Comparison of ENCODE assay signal across 29 cellular contexts in the genomic region with DNA sequence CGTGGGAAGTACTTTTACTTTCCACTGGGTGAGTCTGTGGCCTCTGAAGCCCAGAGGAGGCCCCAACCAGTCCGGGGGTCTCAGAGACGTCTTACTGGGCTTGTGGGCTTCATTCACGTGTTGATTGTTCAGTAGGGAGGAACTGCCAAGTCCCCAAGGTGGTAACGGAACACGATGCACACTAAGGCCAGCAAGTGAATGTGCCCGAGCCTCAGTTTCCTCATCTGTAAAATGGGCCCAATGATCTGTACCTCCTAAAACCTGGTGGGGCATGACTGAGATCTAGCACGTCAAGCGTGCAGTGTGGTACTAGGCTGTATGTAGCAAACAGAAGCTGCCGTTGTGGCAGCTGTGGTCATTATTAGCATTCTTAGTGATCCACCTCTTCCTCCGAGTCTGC.
DNase-seq lines count a peak whose midpoint lies in the region; ATAC-seq, FAIRE-seq and TF ChIP-seq lines count a peak whose summit lies in the region.
"Had no signal": no experiment of that assay in that cellular context is flagged by ENCODE, and none has a peak within 500 bp of the region (broad histone marks: within the 10 kb centered on the region; RNA-seq: fewer than 3 reads in every experiment).

No MANE protein-coding gene starts in this region.

- 3% methylated on average over 11 of the region's 11 CpGs for WGBS in K562 (ENCODE audit: insufficient coverage, low coverage, missing lambda C conversion rate)
- 87% methylated on average over 11 of the region's 11 CpGs; no CpG with 5 or more reads in 1 of the 2 experiments for WGBS in H1 (ENCODE audit: extremely low coverage in 1 of 2, insufficient coverage in 1 of 2, insufficient read length in 1 of 2, insufficient replicate concordance in 2 of 2, low coverage in 1 of 2, low lambda C conversion rate in 2 of 2, missing lambda C conversion rate in 1 of 2), 2 experiments
- WGBS in GM23248 (ENCODE audit: low coverage in 1 of 2, low lambda C conversion rate in 2 of 2, missing lambda C conversion rate in 2 of 2), 2 experiments, result 85 to 87% methylated on average over 11 of the region's 11 CpGs

- H3K56ac ChIP-seq in H1 (replicated peaks; ENCODE audit: insufficient read length, low read depth, low read length), result no peak overlapping the region

- no peak overlapping the region for H3K14ac ChIP-seq in H1 (ENCODE audit: insufficient read length)

- H3K9ac ChIP-seq in K562 (ENCODE audit: insufficient read depth in 1 of 2, low read depth in 2 of 2, low read length in 2 of 2) (no peak overlapping the region), H1 (replicated peaks in 1 of 4; ENCODE audit: extremely low read depth in 1 of 4, low read depth in 3 of 4, low read length in 3 of 4) (no peak overlapping the region), neural progenitor cell (no peak overlapping the region), GM23248 (no peak overlapping the region)
- H3K9ac ChIP-seq: BLaER1 had no signal

- POLR2A ChIA-PET in K562 (lab: Yijun Ruan, JAX) (interaction anchor here (0.7 kb wide), 1 partner anchor 262 kb away, joined by 3 read pairs; no protein-coding TSS in a partner anchor), H1 (lab: Charles Lee; ENCODE audit: partially characterized antibody) (no interaction called here)

- H3K36me3 Mint-ChIP-seq in neural progenitor cell (no peaks in the 10 kb centered on the region), T-helper 17 cell (ENCODE audit: low read depth) (peaks cover 6% of the 10 kb centered on the region)
- H3K36me3 Mint-ChIP-seq: CD14-positive monocyte; CD4-positive, alpha-beta memory T cell; CD4-positive, CD25-positive, alpha-beta regulatory T cell had no signal

- no peak overlapping the region for H2BK120ac ChIP-seq in H1 (replicated peaks; ENCODE audit: low read depth, low read length)

- no peak overlapping the region for H4K5ac ChIP-seq in H1 (ENCODE audit: insufficient read length, low read depth, low read length)

- peaks cover 0 to 4% of the 10 kb centered on the region in 2 experiments; a peak in 1 of 5 replicates for H3K27me3 ChIP-seq in K562 (ENCODE audit: control insufficient read depth in 2 of 2, insufficient read depth in 2 of 2, low read length in 2 of 2)
- no peaks in the 10 kb centered on the region for H3K27me3 ChIP-seq in H1 (replicated peaks in 1 of 4; ENCODE audit: control insufficient read depth in 3 of 4, extremely low read depth in 1 of 4, insufficient read depth in 3 of 4, low read length in 3 of 4)
- H3K27me3 ChIP-seq in neural progenitor cell, result peaks cover 9% of the 10 kb centered on the region
- H3K27me3 ChIP-seq in GM23248 (replicated peaks; ENCODE audit: insufficient read depth), result no peaks in the 10 kb centered on the region
- H3K27me3 ChIP-seq: BLaER1 had no signal

- TF ChIP-seq POLR2A in K562 (conservative IDR thresholded peaks at IDR 0.05) (no peak), H1 (IDR thresholded peaks at IDR 0.05; ENCODE audit: control extremely low read depth in 1 of 2, low read depth in 2 of 2, low read length in 2 of 2) (no peak)

- H3K4me1 ChIP-seq in K562 (replicated peaks in 1 of 2; ENCODE audit: control insufficient read depth in 2 of 2, insufficient read depth in 2 of 2, low read length in 2 of 2) (peaks cover 2 to 8% of the 10 kb centered on the region in 2 experiments; a peak in 4 of 5 replicates), H1 (replicated peaks in 1 of 4; ENCODE audit: control insufficient read depth in 3 of 4, insufficient read depth in 4 of 4, low read length in 3 of 4) (peaks cover 0 to 11% (median 5%) of the 10 kb centered on the region in 4 experiments; a peak in 6 of 7 replicates), neural progenitor cell (peaks cover 21% of the 10 kb centered on the region), GM23248 (ENCODE audit: insufficient read depth) (peaks cover 15% of the 10 kb centered on the region; the same call in 1 of the 2 replicates)

- peaks cover 3% of the 10 kb centered on the region; the same call in 1 of the 2 replicates for H3K23me2 ChIP-seq in H1 (ENCODE audit: low read depth, low read length)

- ATAC-seq in K562 (no peak), T-helper 17 cell (no peak)
- ATAC-seq: GM12878 had no signal

- no peak overlapping the region for H3K23ac ChIP-seq in H1 (ENCODE audit: insufficient read length)

- no peak overlapping the region for H4K91ac ChIP-seq in H1 (replicated peaks; ENCODE audit: insufficient read length, low read length)

- H3K27ac ChIP-seq in K562 (ENCODE audit: extremely low read depth, low read depth, low read length) (no peak overlapping the region), H1 (ENCODE audit: low read depth, low read length) (no peak overlapping the region), neural progenitor cell (no peak overlapping the region), GM23248 (no peak overlapping the region)
- H3K27ac ChIP-seq: BLaER1 had no signal

- H3K27ac Mint-ChIP-seq in neural progenitor cell, result peak overlapping the region; percentile 72
- H3K27ac Mint-ChIP-seq in T-helper 17 cell, result no peak overlapping the region
- H3K27ac Mint-ChIP-seq: CD14-positive monocyte; CD4-positive, alpha-beta memory T cell; CD4-positive, CD25-positive, alpha-beta regulatory T cell; CD8-positive, alpha-beta memory T cell had no signal

- no peak overlapping the region for H3K4me2 ChIP-seq in K562 (ENCODE audit: insufficient read depth, low read length)
- H3K4me2 ChIP-seq in H1 (ENCODE audit: insufficient read depth in 1 of 2, low read depth in 2 of 2, low read length in 2 of 2), result no peak overlapping the region
- no peak overlapping the region for H3K4me2 ChIP-seq in neural progenitor cell
- H3K4me2 ChIP-seq in GM23248 (ENCODE audit: unreplicated experiment), result no peak overlapping the region
- H3K4me2 ChIP-seq: BLaER1 had no signal

- no peak overlapping the region for H2BK20ac ChIP-seq in H1 (ENCODE audit: low read length)

- H3K4me3 ChIP-seq in K562 (no peak overlapping the region), H1 (ENCODE audit: extremely low read depth in 1 of 4, insufficient read depth in 2 of 4, low read depth in 3 of 4, low read length in 4 of 4) (no peak overlapping the region), neural progenitor cell (no peak overlapping the region), GM23248 (no peak overlapping the region)
- H3K4me3 ChIP-seq: BLaER1, GM12878 had no signal

- peak; percentile 36 for DNase-seq in RPMI7951 (ENCODE audit: low read depth)
- DNase-seq in K562 (ENCODE audit: extremely low read depth in 1 of 4, low spot score in 3 of 4), result no peak
- DNase-seq in H1 (ENCODE audit: low read depth in 1 of 2, low spot score in 2 of 2), result no peak
- no peak for DNase-seq in neural progenitor cell (ENCODE audit: low spot score)
- no peak for DNase-seq in NCI-H748 (lab: John Stamatoyannopoulos, UW; ENCODE audit: unreplicated experiment)
- no peak for DNase-seq in activated effector memory CD4-positive, alpha-beta T cell treated with Interleukin-2 at 50 U/mL for 16 hours
- no peak for DNase-seq in GM23248
- DNase-seq in T-helper 17 cell, result no peak
- DNase-seq: 8988T; ACHN; BE2C; C1 segment of cervical spinal cord; CD4-positive, alpha-beta memory T cell; CD4-positive, CD25-positive, alpha-beta regulatory T cell; CD8-positive, alpha-beta memory T cell; COR-L47; DMS 273 treated with DMSO at 0.1 percent for 48 hours; DMS153; DMS53; DMS79; DND-41; EL; GDM1 had no signal

- no peak overlapping the region for H3K18ac ChIP-seq in H1 (ENCODE audit: extremely low read depth, low read length)

- intact Hi-C loops in K562 (cut with micrococcal nuclease), result no loop called here

- no peaks in the 10 kb centered on the region for H3K9me3 ChIP-seq in K562 (replicated peaks; ENCODE audit: control insufficient read depth, insufficient read depth, low read depth, low read length)
- H3K9me3 ChIP-seq in H1 (ENCODE audit: insufficient read depth in 2 of 2, low read depth in 1 of 2, low read length in 1 of 2), result no peaks in the 10 kb centered on the region
- no peaks in the 10 kb centered on the region for H3K9me3 ChIP-seq in neural progenitor cell (ENCODE audit: low read depth)
- no peaks in the 10 kb centered on the region for H3K9me3 ChIP-seq in GM23248 (ENCODE audit: low read depth)
- H3K9me3 ChIP-seq in T-helper 17 cell (ENCODE audit: control insufficient read depth, low read length, poor library complexity, severe bottlenecking), result no peaks in the 10 kb centered on the region
- H3K9me3 ChIP-seq: BE2C, BLaER1 had no signal

- H2BK12ac ChIP-seq in H1 (ENCODE audit: low read depth, low read length), result no peak overlapping the region

- no peaks in the 10 kb centered on the region for H3K79me2 ChIP-seq in K562 (ENCODE audit: control insufficient read depth, insufficient read depth, low read length)
- no peaks in the 10 kb centered on the region for H3K79me2 ChIP-seq in H1 (ENCODE audit: control insufficient read depth in 1 of 2, insufficient read depth in 2 of 2, low read length in 2 of 2)
- H3K79me2 ChIP-seq in neural progenitor cell (ENCODE audit: low read depth), result no peaks in the 10 kb centered on the region
- H3K79me2 ChIP-seq in GM23248 (ENCODE audit: insufficient read depth), result no peaks in the 10 kb centered on the region

- H3K4me1 Mint-ChIP-seq in neural progenitor cell (peaks cover 29% of the 10 kb centered on the region), T-helper 17 cell (peaks cover 4% of the 10 kb centered on the region)
- H3K4me1 Mint-ChIP-seq: CD14-positive monocyte had no signal

- H3K27me3 Mint-ChIP-seq in neural progenitor cell (ENCODE audit: insufficient read depth, low read depth), result peaks cover 15% of the 10 kb centered on the region
- peaks cover 23% of the 10 kb centered on the region for H3K27me3 Mint-ChIP-seq in T-helper 17 cell

- no peak for TF ChIP-seq EP300 in K562 (IDR thresholded peaks at IDR 0.05; ENCODE audit: low read length)
- no peak for TF ChIP-seq EP300 in H1 (IDR thresholded peaks at IDR 0.05; ENCODE audit: borderline replicate concordance in 1 of 2, low read depth in 2 of 2, low read length in 2 of 2)

- H3K36me3 ChIP-seq in K562 (ENCODE audit: control insufficient read depth, insufficient read depth, low read length) (no peaks in the 10 kb centered on the region), H1 (ENCODE audit: control insufficient read depth in 2 of 4, insufficient read depth in 4 of 4, low read length in 3 of 4) (no peaks in the 10 kb centered on the region), neural progenitor cell (no peaks in the 10 kb centered on the region), GM23248 (ENCODE audit: low read depth) (no peaks in the 10 kb centered on the region)
- H3K36me3 ChIP-seq: BE2C, BLaER1 had no signal

- in situ Hi-C loops in K562 (cut with MboI) (no loop called here), GM23248 (cut with MboI) (no loop called here)

- H3K4me3 Mint-ChIP-seq in neural progenitor cell, result no peak overlapping the region
- H3K4me3 Mint-ChIP-seq in T-helper 17 cell, result no peak overlapping the region
- H3K4me3 Mint-ChIP-seq: CD14-positive monocyte; CD4-positive, alpha-beta memory T cell; CD4-positive, CD25-positive, alpha-beta regulatory T cell; CD8-positive, alpha-beta memory T cell had no signal

- no peaks in the 10 kb centered on the region for H3K79me1 ChIP-seq in H1 (ENCODE audit: low read depth, low read length)

- H3K4ac ChIP-seq in H1 (replicated peaks; ENCODE audit: insufficient read length, low read depth, low read length), result no peak overlapping the region

- no peaks in the 10 kb centered on the region for H3K9me1 ChIP-seq in K562 (ENCODE audit: control insufficient read depth, insufficient read depth, low read length)

- no peak overlapping the region for H2BK15ac ChIP-seq in H1 (ENCODE audit: low read length)

- no peak for TF ChIP-seq CTCF in K562 (IDR thresholded peaks at IDR 0.05 in 2 of 3, conservative IDR thresholded peaks at IDR 0.05 in 1 of 3; ENCODE audit: insufficient read depth in 2 of 3, low read depth in 1 of 3, low read length in 3 of 3)
- no peak for TF ChIP-seq CTCF in H1 (IDR thresholded peaks at IDR 0.05; ENCODE audit: control extremely low read depth in 1 of 3, insufficient read depth in 1 of 3, low read depth in 1 of 3, low read length in 3 of 3)
- no peak for TF ChIP-seq CTCF in neural progenitor cell (IDR thresholded peaks at IDR 0.05)

- H3F3A ChIP-seq in neural progenitor cell (ENCODE audit: low read depth), result no peaks in the 10 kb centered on the region
- no peaks in the 10 kb centered on the region for H3F3A ChIP-seq in GM23248 (ENCODE audit: insufficient read depth)

- H3K9me2 ChIP-seq in GM23248 (ENCODE audit: insufficient read depth), result no peaks in the 10 kb centered on the region

- H2AFZ ChIP-seq in K562 (ENCODE audit: low read depth, low read length) (no peak overlapping the region), H1 (ENCODE audit: low read length) (no peak overlapping the region), neural progenitor cell (replicated peaks) (no peak overlapping the region), GM23248 (no peak overlapping the region)

- H4K20me1 ChIP-seq in K562 (replicated peaks; ENCODE audit: control insufficient read depth, insufficient read depth, low read length) (no peaks in the 10 kb centered on the region), H1 (replicated peaks in 1 of 2; ENCODE audit: control insufficient read depth in 1 of 2, insufficient read depth in 2 of 2, low read length in 2 of 2) (no peaks in the 10 kb centered on the region), neural progenitor cell (ENCODE audit: low read depth) (no peaks in the 10 kb centered on the region), GM23248 (ENCODE audit: insufficient read depth) (no peaks in the 10 kb centered on the region)
- H4K20me1 ChIP-seq: BLaER1 had no signal

- no peak overlapping the region for H2BK5ac ChIP-seq in H1 (ENCODE audit: low read depth, low read length)

- H4K8ac ChIP-seq in H1 (ENCODE audit: extremely low read depth, insufficient read depth, low read length), result no peak overlapping the region

- FAIRE-seq in K562 (lab: Jason Lieb, UNC), result no peak
- FAIRE-seq in H1 (lab: Jason Lieb, UNC), result no peak
- FAIRE-seq: A204.1, GM12878, GM12892, GM18507 had no signal

- TF ChIP-seq RAD21 in K562 (CRISPR knock-in tag; conservative IDR thresholded peaks at IDR 0.05 in 1 of 2, IDR thresholded peaks at IDR 0.05 in 1 of 2) (no peak), H1 (IDR thresholded peaks at IDR 0.05 in 1 of 2, conservative IDR thresholded peaks at IDR 0.05 in 1 of 2; ENCODE audit: low read depth in 2 of 2, low read length in 2 of 2) (no peak)

- H3K9me3 Mint-ChIP-seq in neural progenitor cell, result no peaks in the 10 kb centered on the region
- H3K9me3 Mint-ChIP-seq: CD4-positive, alpha-beta memory T cell; CD8-positive, alpha-beta memory T cell had no signal

- CTCF ChIA-PET in K562 (lab: Yijun Ruan, JAX; ENCODE audit: low intra/inter-chr PET ratio) (no interaction called here), H1 (lab: Charles Lee; ENCODE audit: partially characterized antibody) (interaction anchor here (0.7 kb wide), 1 partner anchor 316 kb away, joined by 3 read pairs; no protein-coding TSS in a partner anchor)

- BruUV-seq in K562 (replicated peaks; lab: Mats Ljungman, UMichigan), result no TSS peak

- 0 out of 2 replicates have a peak overlapping the region, but pooled peaks have one; percentile 4 for H2AK5ac ChIP-seq in H1 (ENCODE audit: low read depth, low read length)
